In genomic region chr22:48491451-48491941, GRCh38 we compare ENCODE assay signal across 15 cellular contexts.
A peak's percentile ranks its signal among the peaks of the same experiment; 100 is the strongest.
DNase-seq lines count a peak whose midpoint lies in the region; ATAC-seq and TF ChIP-seq lines count a peak whose summit lies in the region.
"Had no signal": no experiment of that assay in that cellular context is flagged by ENCODE, and none has a peak within 500 bp of the region (broad histone marks: within the 10 kb centered on the region; RNA-seq: fewer than 3 reads in every experiment).

No MANE protein-coding gene starts in this region.

- H3K9me3 ChIP-seq in SK-N-SH (no peaks in the 10 kb centered on the region), SJSA1 (replicated peaks) (peaks cover 4% of the 10 kb centered on the region), thymus (ENCODE audit: control insufficient read depth) (no peaks in the 10 kb centered on the region), OCI-LY7 (ENCODE audit: low read length) (no peaks in the 10 kb centered on the region)
- H3K9me3 ChIP-seq: gastroesophageal sphincter, HAP-1, tibial artery had no signal

- ATAC-seq in SK-N-SH treated with all-trans-retinoic acid at 6 μM for 48 hours, result peak; percentile 14; the same call in 1 of the 3 replicates
- peak; percentile 13 for ATAC-seq in left colon
- ATAC-seq in GM19397 (IDR thresholded peaks at IDR 0.05; ENCODE audit: unreplicated experiment), result no peak
- ATAC-seq: gastroesophageal sphincter, T-helper 17 cell had no signal

- peaks cover 6% of the 10 kb centered on the region for H3F3A ChIP-seq in SK-N-SH (replicated peaks; ENCODE audit: insufficient read depth)

- TF ChIP-seq RAD21 in SK-N-SH (IDR thresholded peaks at IDR 0.05; ENCODE audit: low read length), result no peak

- H3K79me2 ChIP-seq in SK-N-SH (ENCODE audit: insufficient read depth) (no peaks in the 10 kb centered on the region), OCI-LY7 (ENCODE audit: insufficient read depth, low read depth, low read length) (no peaks in the 10 kb centered on the region)

- no peaks in the 10 kb centered on the region; a peak in 1 of 4 replicates for H3K4me1 ChIP-seq in SK-N-SH (ENCODE audit: control insufficient read depth in 1 of 2, insufficient read depth in 2 of 2, low read depth in 1 of 2, low read length in 1 of 2)
- peaks cover 25% of the 10 kb centered on the region for H3K4me1 ChIP-seq in SJSA1 (replicated peaks)
- peaks cover 4% of the 10 kb centered on the region for H3K4me1 ChIP-seq in thymus (ENCODE audit: control insufficient read depth, insufficient read depth, low read length)
- H3K4me1 ChIP-seq in OCI-LY7 (ENCODE audit: insufficient read depth, low read length, poor library complexity, severe bottlenecking), result peaks cover 8% of the 10 kb centered on the region
- H3K4me1 ChIP-seq: HAP-1 had no signal

- H4K20me1 ChIP-seq in SK-N-SH (ENCODE audit: insufficient read depth) (no peaks in the 10 kb centered on the region), OCI-LY7 (ENCODE audit: insufficient read depth, low read length) (no peaks in the 10 kb centered on the region)

- CTCF ChIA-PET in SK-N-SH (lab: Yijun Ruan, JAX) (interaction anchor here (0.7 to 2.7 kb wide), 8 partner anchors 11 to 1737 kb away, joined by 3 to 10 read pairs (median 4); no protein-coding TSS in a partner anchor), OCI-LY7 (lab: Charles Lee; ENCODE audit: unreplicated experiment) (no interaction called here)

- H2AFZ ChIP-seq in SK-N-SH (ENCODE audit: low read depth) (no peak overlapping the region), OCI-LY7 (ENCODE audit: low read length) (no peak overlapping the region)

- 22% methylated on average over 13 of the region's 19 CpGs for WGBS in SK-N-SH (ENCODE audit: low lambda C conversion rate)
- 8% methylated on average over 19 of the region's 19 CpGs for WGBS in thymus

- POLR2A ChIA-PET in SK-N-SH (lab: Yijun Ruan, JAX) (interaction anchor here (0.6 kb wide), 1 partner anchor 105 kb away, joined by 3 read pairs; no protein-coding TSS in a partner anchor), OCI-LY7 (lab: Charles Lee) (no interaction called here)

- H3K4me2 ChIP-seq in SK-N-SH (no peak overlapping the region), OCI-LY7 (ENCODE audit: low read length) (no peak overlapping the region; the same call in 1 of the 2 replicates)

- no peak for TF ChIP-seq EP300 in SK-N-SH (IDR thresholded peaks at IDR 0.05; ENCODE audit: borderline replicate concordance in 1 of 2, low read depth in 1 of 2, low read length in 1 of 2)

- no peak overlapping the region for H3K27ac ChIP-seq in SK-N-SH (ENCODE audit: low read depth in 2 of 2, low read length in 1 of 2)
- H3K27ac ChIP-seq in SJSA1, result no peak overlapping the region
- no peak overlapping the region for H3K27ac ChIP-seq in thymus (ENCODE audit: low read depth)
- no peak overlapping the region for H3K27ac ChIP-seq in OCI-LY7 (ENCODE audit: low read depth, low read length, poor library complexity, severe bottlenecking)
- H3K27ac ChIP-seq: gastroesophageal sphincter, tibial artery had no signal

- H3K9me2 ChIP-seq in SK-N-SH, result no peaks in the 10 kb centered on the region
- H3K9me2 ChIP-seq in OCI-LY7 (ENCODE audit: insufficient read depth, low read length), result no peaks in the 10 kb centered on the region

- BruUV-seq in OCI-LY7 (replicated peaks; lab: Mats Ljungman, UMichigan), result no TSS peak

- TF ChIP-seq CTCF in SK-N-SH (IDR thresholded peaks at IDR 0.05), result no peak
- TF ChIP-seq CTCF in OCI-LY7 (conservative IDR thresholded peaks at IDR 0.05; ENCODE audit: low read length), result no peak

- H3K4me3 ChIP-seq in SK-N-SH (ENCODE audit: low read depth in 2 of 2, low read length in 1 of 2) (no peak overlapping the region), SJSA1 (peak overlapping the region; percentile 94; the same call in 1 of the 2 replicates), thymus (ENCODE audit: low read length) (peak overlapping the region; percentile 53), OCI-LY7 (ENCODE audit: low read depth, low read length, poor library complexity, severe bottlenecking) (no peak overlapping the region)
- H3K4me3 ChIP-seq: HAP-1, tibial artery had no signal

- DNase-seq in SK-N-SH (no peak), SJSA1 (ENCODE audit: low read depth in 1 of 2, low spot score in 2 of 2) (peak in 1 of 2 experiments; percentile 34), left colon (no peak), UCSD-AML1 (lab: John Stamatoyannopoulos, UW; ENCODE audit: unreplicated experiment) (no peak), OCI-LY7 (ENCODE audit: low spot score) (no peak)
- DNase-seq: activated CD4-positive, alpha-beta T cell treated with anti-CD3 and anti-CD28 coated beads, Interleukin-2, amount 10 ng/mL, durations not matched to agents 7 days and 5 days; effector memory CD4-positive, alpha-beta T cell; NCI-H2081; T-helper 17 cell had no signal

- H3K27me3 ChIP-seq in SK-N-SH (ENCODE audit: insufficient read depth), result peaks cover 43% of the 10 kb centered on the region; the same call in 1 of the 2 replicates
- no peaks in the 10 kb centered on the region for H3K27me3 ChIP-seq in SJSA1 (replicated peaks)
- H3K27me3 ChIP-seq in thymus (ENCODE audit: control insufficient read depth, insufficient read depth), result peaks cover 61% of the 10 kb centered on the region

- no peak overlapping the region for H3K9ac ChIP-seq in SK-N-SH

- intact Hi-C loops in left colon (cut with DNase I, micrococcal nuclease), result no loop called here
- intact Hi-C loops in OCI-LY7 (cut with micrococcal nuclease; ENCODE audit: unreplicated experiment), result loop anchor here (5.0 to 10.0 kb wide), 4 partner anchors 494 to 1279 kb away; no protein-coding TSS in a partner anchor

- H3K36me3 ChIP-seq in SK-N-SH (replicated peaks in 1 of 2; ENCODE audit: control insufficient read depth in 1 of 2, insufficient read depth in 2 of 2, low read length in 1 of 2) (no peaks in the 10 kb centered on the region), SJSA1 (peaks cover 20% of the 10 kb centered on the region), thymus (ENCODE audit: control insufficient read depth, insufficient read depth) (no peaks in the 10 kb centered on the region), OCI-LY7 (ENCODE audit: insufficient read depth, low read length) (no peaks in the 10 kb centered on the region)
- H3K36me3 ChIP-seq: gastroesophageal sphincter, HAP-1, tibial artery had no signal

TF ChIP-seq in SK-N-SH treated with all-trans-retinoic acid at 6 μM for 48 hours, 23 proteins besides CTCF, POLR2A, EP300 and RAD21 (continues in another document):
- TF ChIP-seq TOX (CRISPR knock-in tag; IDR thresholded peaks at IDR 0.05; ENCODE audit: borderline replicate concordance) (no peak), POU6F1 (CRISPR knock-in tag; IDR thresholded peaks at IDR 0.05; ENCODE audit: borderline replicate concordance, low read depth) (no peak), RARB (CRISPR knock-in tag; IDR thresholded peaks at IDR 0.05) (no peak), SNAI2 (CRISPR knock-in tag; IDR thresholded peaks at IDR 0.05) (no peak), PPARA (CRISPR knock-in tag; IDR thresholded peaks at IDR 0.05; ENCODE audit: borderline replicate concordance) (no peak), ZFP3 (CRISPR knock-in tag; IDR thresholded peaks at IDR 0.05) (no peak), ESRRG (CRISPR knock-in tag; IDR thresholded peaks at IDR 0.05) (no peak), ZC3H10 (CRISPR knock-in tag; IDR thresholded peaks at IDR 0.05) (no peak), CSDC2 (CRISPR knock-in tag; IDR thresholded peaks at IDR 0.05) (no peak), ARNTL (CRISPR knock-in tag; IDR thresholded peaks at IDR 0.05; ENCODE audit: borderline replicate concordance, low read depth) (no peak)

TF ChIP-seq in SK-N-SH, 30 proteins besides CTCF, POLR2A, EP300 and RAD21 (continues in another document):
- no peak for TF ChIP-seq USF2 (IDR thresholded peaks at IDR 0.05; ENCODE audit: borderline replicate concordance, low read depth, low read length)
- no peak for TF ChIP-seq POLR2AphosphoS5 (IDR thresholded peaks at IDR 0.05; ENCODE audit: low read depth, low read length)
- TF ChIP-seq JUND (IDR thresholded peaks at IDR 0.05), result no peak
- TF ChIP-seq ELF1 (IDR thresholded peaks at IDR 0.05), result no peak
- no peak for TF ChIP-seq FOSL2 (IDR thresholded peaks at IDR 0.05; ENCODE audit: borderline replicate concordance, low read depth)
- no peak for TF ChIP-seq YY1 (IDR thresholded peaks at IDR 0.05; ENCODE audit: low read depth)
- TF ChIP-seq TEAD4 (IDR thresholded peaks at IDR 0.05; ENCODE audit: borderline replicate concordance, insufficient read depth), result no peak
- no peak for TF ChIP-seq TCF12 (IDR thresholded peaks at IDR 0.05)
- no peak for TF ChIP-seq RXRA (IDR thresholded peaks at IDR 0.05; ENCODE audit: borderline replicate concordance, low read depth)
- TF ChIP-seq REST (IDR thresholded peaks at IDR 0.05; ENCODE audit: low read depth, low read length), result no peak

Comparison
In these comparisons a context has a peak if more than half of its experiments do, and no peak if none do; other contexts are left out.
1. H3K4me3 ChIP-seq: peak in SJSA1 (single experiment) and thymus (single experiment); none in SK-N-SH (0 of 2) and OCI-LY7 (single experiment).